In genomic region chr7:98703916-98704315, GRCh38 we compare ENCODE assay signal across 19 cellular contexts.
DNase-seq lines count a peak whose midpoint lies in the region; ATAC-seq, FAIRE-seq and TF ChIP-seq lines count a peak whose summit lies in the region.
"Had no signal": no experiment of that assay in that cellular context is flagged by ENCODE, and none has a peak within 500 bp of the region (broad histone marks: within the 10 kb centered on the region; RNA-seq: fewer than 3 reads in every experiment).

No MANE protein-coding gene starts in this region.

- no peak overlapping the region for H3K4me2 ChIP-seq in GM12878 (ENCODE audit: control insufficient read depth, insufficient read depth)
- H3K4me2 ChIP-seq: KMS-11 had no signal

- DNase-seq in NOMO-1 (lab: John Stamatoyannopoulos, UW; ENCODE audit: unreplicated experiment in 2 of 2), result peak; percentile 8
- no peak for DNase-seq in NOMO-1 treated with dmso at 0.1 percent for 144 hours (lab: John Stamatoyannopoulos, UW; ENCODE audit: unreplicated experiment)
- DNase-seq in NOMO-1 treated with DMSO at 0.1 percent for 48 hours (lab: John Stamatoyannopoulos, UW; ENCODE audit: unreplicated experiment), result peak; percentile 23
- DNase-seq in GM12878 (ENCODE audit: low read depth, low spot score), result no peak
- DNase-seq in upper lobe of right lung, result no peak
- DNase-seq in foreskin fibroblast, result no peak
- no peak for DNase-seq in Caco-2
- DNase-seq in RCC 7860 (ENCODE audit: low spot score), result no peak
- DNase-seq: 8988T, DMS 273 treated with DMSO at 0.1 percent for 48 hours, MG63, NCI-H187 treated with DMSO at 0.1 percent for 48 hours, RPMI8226, SIG-M5, SW 1271 had no signal

- TF ChIP-seq RAD21 in GM12878 (IDR thresholded peaks at IDR 0.05; ENCODE audit: insufficient read depth, low read depth, low read length), result no peak

- no peak for TF ChIP-seq EP300 in GM12878 (IDR thresholded peaks at IDR 0.05; ENCODE audit: borderline replicate concordance in 1 of 2, control insufficient read depth in 1 of 2, low read depth in 2 of 2, low read length in 2 of 2)

- in situ Hi-C loops in GM12878 (cut with MboI), result no loop called here

- H3K27me3 Mint-ChIP-seq in Caco-2 (ENCODE audit: insufficient read depth, unreplicated experiment), result peaks cover 24% of the 10 kb centered on the region

- H3K36me3 ChIP-seq in GM12878 (ENCODE audit: control insufficient read depth in 2 of 2, insufficient read depth in 2 of 2, low read length in 1 of 2) (no peaks in the 10 kb centered on the region), upper lobe of right lung (no peaks in the 10 kb centered on the region), Caco-2 (ENCODE audit: control insufficient read depth, insufficient read depth, low read length) (no peaks in the 10 kb centered on the region)
- H3K36me3 ChIP-seq: MG63 had no signal

- no peak overlapping the region for H3K27ac ChIP-seq in GM12878 (ENCODE audit: control insufficient read depth, insufficient read depth)
- no peak overlapping the region for H3K27ac ChIP-seq in upper lobe of right lung
- H3K27ac ChIP-seq: KMS-11 had no signal

- BruUV-seq in GM12878 (replicated peaks; lab: Mats Ljungman, UMichigan) (no TSS peak), Caco-2 (replicated peaks; lab: Mats Ljungman, UMichigan) (no TSS peak)

- TF ChIP-seq POLR2A in GM12878 (IDR thresholded peaks at IDR 0.05; ENCODE audit: low read depth, low read length), result no peak

- no peaks in the 10 kb centered on the region for H3K36me3 Mint-ChIP-seq in Caco-2 (ENCODE audit: insufficient read depth, unreplicated experiment)

- WGBS in GM12878 (ENCODE audit: insufficient coverage, insufficient replicate concordance, low lambda C conversion rate, missing lambda C conversion rate), result 35% methylated on average over 10 of the region's 10 CpGs

- H3K4me1 Mint-ChIP-seq in Caco-2 (ENCODE audit: low read depth, unreplicated experiment), result no peaks in the 10 kb centered on the region

- H3K4me3 ChIP-seq in GM12878 (no peak overlapping the region), upper lobe of right lung (no peak overlapping the region), foreskin fibroblast (ENCODE audit: low read depth in 1 of 2, low read length in 2 of 2) (no peak overlapping the region), Caco-2 (ENCODE audit: low read depth, low read length) (no peak overlapping the region)
- H3K4me3 ChIP-seq: MG63 had no signal

- H3K9me3 Mint-ChIP-seq in Caco-2 (ENCODE audit: unreplicated experiment), result peaks cover 10% of the 10 kb centered on the region
- H3K9me3 Mint-ChIP-seq: T-helper 2 cell treated with Interferon-gamma antibody and Interleukin-4, amounts not matched to agents 5 μg/mL and 100 μg/mL, for 36 hours had no signal

- FAIRE-seq in GM12878 (lab: Jason Lieb, UNC) (no peak), RCC 7860 (lab: Jason Lieb, UNC) (no peak)
- FAIRE-seq: HepG2 had no signal

- H3K9me3 ChIP-seq in GM12878 (replicated peaks; ENCODE audit: control insufficient read depth, insufficient read depth, low read length) (no peaks in the 10 kb centered on the region), upper lobe of right lung (no peaks in the 10 kb centered on the region), Caco-2 (no peaks in the 10 kb centered on the region)
- H3K9me3 ChIP-seq: MG63 had no signal

- no peaks in the 10 kb centered on the region for H4K20me1 ChIP-seq in GM12878 (ENCODE audit: control insufficient read depth, insufficient read depth)

- intact Hi-C loops in GM12878 (cut with micrococcal nuclease; ENCODE audit: unreplicated experiment), result no loop called here
- intact Hi-C loops in upper lobe of right lung (cut with DNase I), result no loop called here
- intact Hi-C loops in Caco-2 (cut with micrococcal nuclease; ENCODE audit: unreplicated experiment), result no loop called here

- no peaks in the 10 kb centered on the region for H3K79me2 ChIP-seq in GM12878 (ENCODE audit: control insufficient read depth, insufficient read depth, low read length)

- RAD21 ChIA-PET in GM12878 (lab: Charles Lee; ENCODE audit: unreplicated experiment), result no interaction called here

- peaks cover 12% of the 10 kb centered on the region for H3K4me1 ChIP-seq in GM12878 (ENCODE audit: control insufficient read depth, insufficient read depth, low read length)
- H3K4me1 ChIP-seq in upper lobe of right lung, result no peaks in the 10 kb centered on the region
- H3K4me1 ChIP-seq in Caco-2, result no peaks in the 10 kb centered on the region

- SMC1A ChIA-PET in GM12878 (lab: Charles Lee; ENCODE audit: uncharacterized antibody, unreplicated experiment), result no interaction called here

- CTCF ChIA-PET in GM12878 (lab: Yijun Ruan, JAX), result no interaction called here
- CTCF ChIA-PET in Caco-2 (lab: Charles Lee), result no interaction called here

- no peak for TF ChIP-seq CTCF in GM12878 (IDR thresholded peaks at IDR 0.05 in 2 of 3, conservative IDR thresholded peaks at IDR 0.05 in 1 of 3; ENCODE audit: control insufficient read depth in 2 of 3, extremely low read depth in 1 of 3, insufficient read depth in 1 of 3, low read depth in 3 of 3, low read length in 3 of 3)
- TF ChIP-seq CTCF in upper lobe of right lung (IDR thresholded peaks at IDR 0.05), result no peak
- no peak for TF ChIP-seq CTCF in foreskin fibroblast (IDR thresholded peaks at IDR 0.05; ENCODE audit: low read depth, low read length)
- no peak for TF ChIP-seq CTCF in Caco-2 (IDR thresholded peaks at IDR 0.05; ENCODE audit: insufficient read depth in 1 of 2, low read depth in 1 of 2, low read length in 1 of 2, severe bottlenecking in 1 of 2, unreplicated experiment in 1 of 2)

- peak; percentile 31 for ATAC-seq in GM12878
- ATAC-seq in upper lobe of right lung, result peak; percentile 36
- ATAC-seq: HCT116, HepG2 had no signal

- no peak overlapping the region for H3K9ac ChIP-seq in GM12878 (ENCODE audit: control insufficient read depth, insufficient read depth, low read length)
- H3K9ac ChIP-seq: KMS-11 had no signal

- H3K27ac Mint-ChIP-seq in Caco-2 (ENCODE audit: unreplicated experiment), result no peak overlapping the region
- H3K27ac Mint-ChIP-seq: T-helper 2 cell treated with Interferon-gamma antibody and Interleukin-4, amounts not matched to agents 5 μg/mL and 100 μg/mL, for 36 hours had no signal

- no peak overlapping the region for H2AFZ ChIP-seq in GM12878 (ENCODE audit: control insufficient read depth, low read depth, low read length)

- H3K4me3 Mint-ChIP-seq in Caco-2 (ENCODE audit: unreplicated experiment), result no peak overlapping the region
- H3K4me3 Mint-ChIP-seq: T-helper 2 cell treated with Interferon-gamma antibody and Interleukin-4, amounts not matched to agents 5 μg/mL and 100 μg/mL, for 36 hours had no signal

- POLR2A ChIA-PET in GM12878 (lab: Charles Lee) (no interaction called here), Caco-2 (lab: Charles Lee) (no interaction called here)

- H3K27me3 ChIP-seq in GM12878 (replicated peaks in 1 of 2; ENCODE audit: control insufficient read depth in 2 of 2, insufficient read depth in 2 of 2, low read length in 1 of 2) (no peaks in the 10 kb centered on the region), upper lobe of right lung (no peaks in the 10 kb centered on the region), Caco-2 (replicated peaks; ENCODE audit: control insufficient read depth, insufficient read depth, low read length) (no peaks in the 10 kb centered on the region)
- H3K27me3 ChIP-seq: MG63 had no signal

TF ChIP-seq in GM12878, 131 proteins besides CTCF, POLR2A, EP300 and RAD21:
- TF ChIP-seq SPI1 (IDR thresholded peaks at IDR 0.05; ENCODE audit: borderline replicate concordance, insufficient read depth, low read depth, low read length) (peak; percentile 24; the same call in 1 of the 2 replicates), CREM (IDR thresholded peaks at IDR 0.05; ENCODE audit: low read depth) (no peak), JUNB (IDR thresholded peaks at IDR 0.05) (no peak)

Comparison
In these comparisons a context has a peak if more than half of its experiments do, and no peak if none do; other contexts are left out.
1. DNase-seq: peak in NOMO-1 (2 of 2) and NOMO-1 treated with DMSO at 0.1 percent for 48 hours (single experiment); none in NOMO-1 treated with dmso at 0.1 percent for 144 hours (single experiment), GM12878 (single experiment), upper lobe of right lung (single experiment), foreskin fibroblast (0 of 2), Caco-2 (0 of 2) and RCC 7860 (single experiment).